Comparison of ENCODE assay signal across 1 cellular context in the genomic region with DNA sequence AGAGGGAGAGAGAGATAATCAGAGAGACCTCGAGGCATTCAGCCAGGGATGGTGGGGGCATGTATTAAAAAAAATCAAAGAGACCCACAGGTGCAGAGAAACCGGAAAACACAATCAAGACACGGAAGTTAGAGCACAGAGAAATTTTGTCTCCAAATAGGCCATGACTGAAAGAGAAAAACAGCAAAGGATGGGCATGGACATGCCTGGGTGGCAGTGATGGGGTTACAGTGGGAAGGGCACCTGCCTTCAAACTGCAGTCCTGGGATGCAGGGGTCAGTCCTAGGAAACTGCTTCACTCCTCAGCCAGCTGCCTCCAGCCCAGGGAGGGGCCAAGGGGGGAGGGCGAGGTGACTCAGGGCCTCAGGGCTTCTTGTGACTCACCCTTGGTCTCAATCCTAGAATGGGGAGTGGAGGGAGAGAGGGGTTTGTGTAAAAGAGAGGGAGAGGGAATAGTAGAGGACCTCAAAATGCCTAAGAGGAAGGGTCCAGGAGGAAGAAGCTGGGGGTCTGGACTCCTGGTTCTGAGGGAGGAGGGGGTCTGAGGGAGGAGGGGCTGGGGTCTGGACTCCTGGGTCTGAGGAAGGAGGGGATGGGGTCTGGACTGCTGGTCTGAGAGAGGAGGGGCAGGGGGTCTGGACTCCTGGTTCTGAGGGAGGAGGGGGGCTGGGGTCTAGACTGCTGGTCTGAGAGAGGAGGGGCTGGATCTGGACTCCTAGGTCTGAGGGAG.
TF ChIP-seq lines count a peak whose summit lies in the region.

No MANE protein-coding gene starts in this region.

TF ChIP-seq in K562, 482 proteins besides CTCF, POLR2A, EP300 and RAD21 (continued from another document):
- TF ChIP-seq ESRRA (IDR thresholded peaks at IDR 0.05; ENCODE audit: borderline replicate concordance, low read depth) (no peak), SMARCC2 (IDR thresholded peaks at IDR 0.05; ENCODE audit: low read depth) (peak; percentile 83), BCL6 (CRISPR knock-in tag; IDR thresholded peaks at IDR 0.05) (no peak), JUND (IDR thresholded peaks at IDR 0.05; ENCODE audit: borderline replicate concordance, low read depth, low read length) (peak; percentile 99), JUND (tag; IDR thresholded peaks at IDR 0.05; ENCODE audit: borderline replicate concordance, low read depth, low read length) (peak; percentile 97; the same call in 2 of the 3 replicates), ZKSCAN1 (IDR thresholded peaks at IDR 0.05; ENCODE audit: low read depth, low read length) (0 out of 2 replicates have a peak, but pooled peaks have one; percentile 17), LCOR (CRISPR knock-in tag; IDR thresholded peaks at IDR 0.05) (no peak), RBFOX2 (IDR thresholded peaks at IDR 0.05; ENCODE audit: low read depth, low read length) (no peak), SAFB2 (IDR thresholded peaks at IDR 0.05; ENCODE audit: borderline replicate concordance, low read depth, low read length, severe bottlenecking) (no peak), CXXC5 (CRISPR knock-in tag; IDR thresholded peaks at IDR 0.05) (no peak; the same call in 1 of the 2 replicates), SRSF7 (optimal IDR thresholded peaks at IDR 0.05; ENCODE audit: low read depth, low read length) (no peak), NEUROD1 (IDR thresholded peaks at IDR 0.05; ENCODE audit: borderline replicate concordance, low read depth, low read length, partially characterized antibody) (peak; percentile 90), EP400 (IDR thresholded peaks at IDR 0.05) (peak; percentile 42), TFE3 (CRISPR knock-in tag; IDR thresholded peaks at IDR 0.05) (no peak), NR4A1 (CRISPR knock-in tag; IDR thresholded peaks at IDR 0.05) (no peak), NR4A1 (tag; IDR thresholded peaks at IDR 0.05) (0 out of 2 replicates have a peak, but pooled peaks have one; percentile 9), ZNF316 (IDR thresholded peaks at IDR 0.05) (peak; percentile 37; the same call in 1 of the 2 replicates), HNRNPH1 (optimal IDR thresholded peaks at IDR 0.05; ENCODE audit: low read depth, low read length) (no peak), RB1 (IDR thresholded peaks at IDR 0.05; ENCODE audit: low read depth) (peak; percentile 22; the same call in 1 of the 2 replicates), CBX3 (IDR thresholded peaks at IDR 0.05; ENCODE audit: borderline replicate concordance in 1 of 2, low read length in 2 of 2) (0 out of 3 replicates have a peak, but pooled peaks of 1 of the 2 experiments have one; percentile 48), ZNF140 (CRISPR knock-in tag; IDR thresholded peaks at IDR 0.05) (no peak), SMAD4 (CRISPR knock-in tag; conservative IDR thresholded peaks at IDR 0.05) (0 out of 2 replicates have a peak, but pooled peaks have one; percentile 11), ZNF197 (CRISPR knock-in tag; IDR thresholded peaks at IDR 0.05; ENCODE audit: low read depth) (0 out of 2 replicates have a peak, but pooled peaks have one; percentile 20), SMARCB1 (IDR thresholded peaks at IDR 0.05; ENCODE audit: insufficient read length, low read depth) (peak; percentile 26), NFE2 (IDR thresholded peaks at IDR 0.05; ENCODE audit: low read depth) (peak; percentile 87), DPF2 (IDR thresholded peaks at IDR 0.05) (peak; percentile 97), ZNF232 (CRISPR knock-in tag; IDR thresholded peaks at IDR 0.05) (no peak), ZNF398 (CRISPR knock-in tag; IDR thresholded peaks at IDR 0.05) (no peak), TEAD2 (tag; IDR thresholded peaks at IDR 0.05) (0 out of 2 replicates have a peak, but pooled peaks have one; percentile 31), JUN (IDR thresholded peaks at IDR 0.05; ENCODE audit: borderline replicate concordance, low read depth, low read length) (peak; percentile 99), JUN (CRISPR knock-in tag; IDR thresholded peaks at IDR 0.05; ENCODE audit: borderline replicate concordance) (no peak), SOX6 (IDR thresholded peaks at IDR 0.05) (0 out of 2 replicates have a peak, but pooled peaks have one; percentile 31), ZFP36 (IDR thresholded peaks at IDR 0.05; ENCODE audit: low read depth, low read length, partially characterized antibody) (peak; percentile 18), ZNF431 (CRISPR knock-in tag; IDR thresholded peaks at IDR 0.05) (no peak), MTA3 (IDR thresholded peaks at IDR 0.05; ENCODE audit: borderline replicate concordance) (peak; percentile 26; the same call in 1 of the 2 replicates), RAD51 (IDR thresholded peaks at IDR 0.05; ENCODE audit: borderline replicate concordance, low read depth) (no peak), NBN (IDR thresholded peaks at IDR 0.05; ENCODE audit: low read depth) (0 out of 2 replicates have a peak, but pooled peaks have one; percentile 25), SRF (CRISPR knock-in tag; IDR thresholded peaks at IDR 0.05) (peak in 1 of 2 experiments; percentile 50; a peak in 1 of 4 replicates), MITF (IDR thresholded peaks at IDR 0.05) (peak; percentile 67), PHF21A (IDR thresholded peaks at IDR 0.05; ENCODE audit: borderline replicate concordance, low read depth) (0 out of 2 replicates have a peak, but pooled peaks have one; percentile 29), MTA1 (IDR thresholded peaks at IDR 0.05; ENCODE audit: borderline replicate concordance) (peak; percentile 45; the same call in 1 of the 2 replicates), RBM14 (IDR thresholded peaks at IDR 0.05; ENCODE audit: borderline replicate concordance, insufficient read depth, low read depth, low read length) (no peak), CHD2 (IDR thresholded peaks at IDR 0.05; ENCODE audit: low read depth, low read length) (no peak), PYGO2 (tag; IDR thresholded peaks at IDR 0.05) (0 out of 2 replicates have a peak, but pooled peaks have one; percentile 16), MAZ (CRISPR knock-in tag; conservative IDR thresholded peaks at IDR 0.05 in 1 of 2, IDR thresholded peaks at IDR 0.05 in 1 of 2) (peak; percentile 99), MAFF (IDR thresholded peaks at IDR 0.05; ENCODE audit: low read length) (peak; percentile 26; the same call in 1 of the 2 replicates)
- TF ChIP-seq, protein P1, sequence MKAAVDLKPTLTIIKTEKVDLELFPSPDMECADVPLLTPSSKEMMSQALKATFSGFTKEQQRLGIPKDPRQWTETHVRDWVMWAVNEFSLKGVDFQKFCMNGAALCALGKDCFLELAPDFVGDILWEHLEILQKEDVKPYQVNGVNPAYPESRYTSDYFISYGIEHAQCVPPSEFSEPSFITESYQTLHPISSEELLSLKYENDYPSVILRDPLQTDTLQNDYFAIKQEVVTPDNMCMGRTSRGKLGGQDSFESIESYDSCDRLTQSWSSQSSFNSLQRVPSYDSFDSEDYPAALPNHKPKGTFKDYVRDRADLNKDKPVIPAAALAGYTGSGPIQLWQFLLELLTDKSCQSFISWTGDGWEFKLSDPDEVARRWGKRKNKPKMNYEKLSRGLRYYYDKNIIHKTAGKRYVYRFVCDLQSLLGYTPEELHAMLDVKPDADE (conservative IDR thresholded peaks at IDR 0.05; ENCODE audit: control insufficient read depth, low read depth, low read length) = no peak
